In the genomic region with DNA sequence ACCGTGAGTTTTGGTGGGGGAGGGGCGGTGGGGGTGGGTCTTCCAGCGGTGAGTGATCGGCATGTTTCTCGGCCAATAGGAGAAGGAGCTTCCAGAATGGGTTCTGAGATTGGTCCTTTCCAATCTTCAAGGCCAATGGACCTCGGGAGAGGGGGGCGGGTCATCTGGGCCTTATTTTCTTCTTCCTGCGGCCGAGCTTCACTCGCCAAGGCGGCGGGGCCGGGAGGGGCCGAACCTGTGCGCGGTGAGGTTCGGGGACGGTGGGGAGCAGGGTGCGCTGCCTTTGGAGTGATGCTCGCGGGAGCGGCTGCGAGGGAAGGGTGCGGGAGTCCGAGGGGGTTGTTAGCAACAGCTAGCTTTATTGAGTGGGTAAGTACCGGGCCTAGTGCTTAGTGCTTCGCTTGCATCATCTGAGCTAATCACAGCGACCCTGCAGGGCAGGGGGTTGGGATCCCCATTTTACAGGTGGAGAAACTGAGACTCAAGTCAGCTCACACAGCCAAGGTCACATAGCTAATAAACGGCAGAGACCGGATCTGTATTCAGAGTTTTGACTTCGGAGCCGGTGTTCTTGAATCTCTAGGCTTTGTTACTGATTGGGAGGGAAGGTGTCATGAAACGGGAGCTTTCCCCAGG, we compare ENCODE assay signal across 8 cellular contexts. TPM values are rescaled to one million over a fixed set of nuclear protein-coding genes. Genes with fewer than 3 reads are reported as not detected.
DNase-seq lines count a peak whose midpoint lies in the region; ATAC-seq, FAIRE-seq and TF ChIP-seq lines count a peak whose summit lies in the region.

No MANE protein-coding gene starts in this region.

- DNase-seq in BE2C (peak; percentile 91), GM19239 (ENCODE audit: insufficient read length, low spot score) (peak; percentile 91), NCI-H510A treated with DMSO at 0.1 percent for 48 hours (lab: John Stamatoyannopoulos, UW) (peak; percentile 100), dedifferentiated amniotic fluid mesenchymal stem cell (ENCODE audit: extremely low spot score) (peak; percentile 98), left lobe of liver (ENCODE audit: low spot score) (peak; percentile 96)
- DNase-seq in activated CD4-positive, alpha-beta T cell treated with anti-CD3 and anti-CD28 coated beads for 4 hours: peak; percentile 88 to 90
- peak; percentile 82 for DNase-seq in stimulated activated CD4-positive, alpha-beta T cell treated with anti-CD3 and anti-CD28 coated beads, Interleukin-2, amount 100 ng/mL, for 4 hours (ENCODE audit: low read depth)

- TF ChIP-seq CTCF in BE2C (IDR thresholded peaks at IDR 0.05; ENCODE audit: low read depth, low read length): no peak

- ATAC-seq in HG03442 (IDR thresholded peaks at IDR 0.05; ENCODE audit: unreplicated experiment): peak; percentile 42
- ATAC-seq in left lobe of liver: peak; percentile 83

- peaks cover 12% of the 10 kb centered on the region for H3K36me3 ChIP-seq in BE2C

- H3K4me1 ChIP-seq in BE2C: no peaks in the 10 kb centered on the region

- H3K4me3 ChIP-seq in BE2C (ENCODE audit: low read depth, low read length): peak overlapping the region; percentile 94

- FAIRE-seq in GM19239 (lab: Jason Lieb, UNC): no peak

- no peaks in the 10 kb centered on the region for H3K27me3 ChIP-seq in BE2C

- H3K9me3 ChIP-seq in BE2C: no peaks in the 10 kb centered on the region

RNA-seq across cellular contexts. Expression of gene KDM4A, which starts 0.5 kb away (rescaled TPM):
- polyA plus RNA-seq in BE2C (2012; ENCODE audit: insufficient read depth, insufficient read length, low read depth): 16.0 TPM
- total RNA-seq in left lobe of liver: 21.9 TPM

RNA-seq across cellular contexts. Expression of gene ST3GAL3, which starts 56.9 kb away (rescaled TPM):
- polyA plus RNA-seq in BE2C (2012; ENCODE audit: insufficient read depth, insufficient read length, low read depth): 16.9 TPM
- 11.2 TPM for total RNA-seq in left lobe of liver

Comparison
In these comparisons a context has a peak if more than half of its experiments do, and no peak if none do; other contexts are left out.
1. Peak in every context shown above with its lines: DNase-seq, ATAC-seq and H3K4me3 ChIP-seq.